ENCODE assay signal across 11 cellular contexts in genomic region chrX:15903186-15903681, GRCh38. TPM values are rescaled to one million over a fixed set of nuclear protein-coding genes. Genes with fewer than 3 reads are reported as not detected.
DNase-seq lines count a peak whose midpoint lies in the region; ATAC-seq and TF ChIP-seq lines count a peak whose summit lies in the region.
"Had no signal": no experiment of that assay in that cellular context is flagged by ENCODE, and none has a peak within 500 bp of the region (broad histone marks: within the 10 kb centered on the region; RNA-seq: fewer than 3 reads in every experiment).

No MANE protein-coding gene starts in this region.

- H3K36me3 ChIP-seq in SK-N-SH (replicated peaks in 1 of 2; ENCODE audit: control insufficient read depth in 1 of 2, insufficient read depth in 2 of 2, low read length in 1 of 2) (no peaks in the 10 kb centered on the region), neural progenitor cell (no peaks in the 10 kb centered on the region)
- no peaks in the 10 kb centered on the region for H3K36me3 ChIP-seq in CD4-positive, alpha-beta memory T cell (ENCODE audit: insufficient read depth, low read length)
- H3K36me3 ChIP-seq: pancreas had no signal

- H3K9me3 ChIP-seq in SK-N-SH, result no peaks in the 10 kb centered on the region
- no peaks in the 10 kb centered on the region for H3K9me3 ChIP-seq in CD4-positive, alpha-beta memory T cell (ENCODE audit: control insufficient read depth in 1 of 2, low read length in 2 of 2)
- no peaks in the 10 kb centered on the region for H3K9me3 ChIP-seq in neural progenitor cell (ENCODE audit: low read depth)
- H3K9me3 ChIP-seq: pancreas had no signal

- ATAC-seq in GM19351 (IDR thresholded peaks at IDR 0.05; ENCODE audit: unreplicated experiment), result peak; percentile 96
- peak; percentile 93 for ATAC-seq in HG03139 (IDR thresholded peaks at IDR 0.05; ENCODE audit: unreplicated experiment)

- H4K20me1 ChIP-seq in SK-N-SH (ENCODE audit: insufficient read depth) (no peaks in the 10 kb centered on the region), neural progenitor cell (ENCODE audit: low read depth) (no peaks in the 10 kb centered on the region)

- H3K36me3 Mint-ChIP-seq in mesothelial cell of epicardium (no peaks in the 10 kb centered on the region), neural progenitor cell (peaks cover 4% of the 10 kb centered on the region)
- peaks cover 0 to 7% of the 10 kb centered on the region in 2 donors for H3K36me3 Mint-ChIP-seq in CD4-positive, alpha-beta memory T cell

- no peak overlapping the region for H3K27ac ChIP-seq in SK-N-SH (ENCODE audit: low read depth in 2 of 2, low read length in 1 of 2)
- no peak overlapping the region for H3K27ac ChIP-seq in CD4-positive, alpha-beta memory T cell (ENCODE audit: low read depth, low read length)
- H3K27ac ChIP-seq in neural progenitor cell, result no peak overlapping the region
- H3K27ac ChIP-seq: pancreas, SK-N-MC had no signal

- POLR2A ChIA-PET in SK-N-SH (lab: Yijun Ruan, JAX), result no interaction called here
- POLR2A ChIA-PET in CD4-positive, alpha-beta memory T cell (lab: Charles Lee; ENCODE audit: partially characterized antibody), result no interaction called here

- peaks cover 0 to 3% of the 10 kb centered on the region in 2 experiments; a peak in 1 of 4 replicates for H3K4me1 ChIP-seq in SK-N-SH (ENCODE audit: control insufficient read depth in 1 of 2, insufficient read depth in 2 of 2, low read depth in 1 of 2, low read length in 1 of 2)
- no peaks in the 10 kb centered on the region for H3K4me1 ChIP-seq in CD4-positive, alpha-beta memory T cell (ENCODE audit: insufficient read depth, low read length)
- peaks cover 6% of the 10 kb centered on the region for H3K4me1 ChIP-seq in neural progenitor cell
- H3K4me1 ChIP-seq: pancreas had no signal

- H3K9ac ChIP-seq in SK-N-SH, result no peak overlapping the region
- no peak overlapping the region for H3K9ac ChIP-seq in neural progenitor cell

- H3K4me3 Mint-ChIP-seq in mesothelial cell of epicardium, result no peak overlapping the region
- H3K4me3 Mint-ChIP-seq in CD4-positive, alpha-beta memory T cell, result no peak overlapping the region
- no peak overlapping the region for H3K4me3 Mint-ChIP-seq in neural progenitor cell

- intact Hi-C loops in CD4-positive, alpha-beta memory T cell (cut with micrococcal nuclease), result no loop called here

- H3F3A ChIP-seq in SK-N-SH (replicated peaks; ENCODE audit: insufficient read depth) (no peaks in the 10 kb centered on the region), neural progenitor cell (ENCODE audit: low read depth) (peaks cover 7% of the 10 kb centered on the region)

- H3K4me2 ChIP-seq in SK-N-SH (no peak overlapping the region), neural progenitor cell (no peak overlapping the region)

- no peak overlapping the region for H3K4me3 ChIP-seq in SK-N-SH (ENCODE audit: low read depth in 2 of 2, low read length in 1 of 2)
- H3K4me3 ChIP-seq in CD4-positive, alpha-beta memory T cell (ENCODE audit: low read length in 2 of 2), result no peak overlapping the region
- H3K4me3 ChIP-seq in neural progenitor cell, result no peak overlapping the region
- H3K4me3 ChIP-seq: pancreas, SK-N-MC had no signal

- H2AFZ ChIP-seq in SK-N-SH (ENCODE audit: low read depth) (no peak overlapping the region), neural progenitor cell (replicated peaks) (no peak overlapping the region)

- H3K4me1 Mint-ChIP-seq in mesothelial cell of epicardium (no peaks in the 10 kb centered on the region), neural progenitor cell (peaks cover 21% of the 10 kb centered on the region)
- no peaks in the 10 kb centered on the region for H3K4me1 Mint-ChIP-seq in CD4-positive, alpha-beta memory T cell

- H3K27ac Mint-ChIP-seq in mesothelial cell of epicardium, result no peak overlapping the region
- H3K27ac Mint-ChIP-seq in CD4-positive, alpha-beta memory T cell, result no peak overlapping the region
- H3K27ac Mint-ChIP-seq in neural progenitor cell, result no peak overlapping the region

- H3K9me3 Mint-ChIP-seq in mesothelial cell of epicardium (peaks cover 20% of the 10 kb centered on the region), neural progenitor cell (peaks cover 25% of the 10 kb centered on the region)
- peaks cover 0 to 15% (median 8%) of the 10 kb centered on the region in 8 donors for H3K9me3 Mint-ChIP-seq in CD4-positive, alpha-beta memory T cell

- H3K79me2 ChIP-seq in SK-N-SH (ENCODE audit: insufficient read depth), result no peaks in the 10 kb centered on the region
- no peaks in the 10 kb centered on the region for H3K79me2 ChIP-seq in neural progenitor cell (ENCODE audit: low read depth)

- TF ChIP-seq RAD21 in SK-N-SH (IDR thresholded peaks at IDR 0.05; ENCODE audit: low read length), result no peak

- CTCF ChIA-PET in SK-N-SH (lab: Yijun Ruan, JAX), result interaction anchor here (1.0 kb wide), 1 partner anchor 9 kb away, joined by 3 read pairs; no protein-coding TSS in a partner anchor
- CTCF ChIA-PET in CD4-positive, alpha-beta memory T cell (lab: Charles Lee; ENCODE audit: partially characterized antibody), result no interaction called here

- WGBS in SK-N-SH (ENCODE audit: low lambda C conversion rate), result 38% methylated on average over 5 of the region's 5 CpGs

- H3K27me3 ChIP-seq in SK-N-SH (ENCODE audit: insufficient read depth) (no peaks in the 10 kb centered on the region; the same call in 1 of the 2 replicates), neural progenitor cell (no peaks in the 10 kb centered on the region)
- H3K27me3 ChIP-seq in CD4-positive, alpha-beta memory T cell (ENCODE audit: insufficient read depth, low read length), result no peaks in the 10 kb centered on the region
- H3K27me3 ChIP-seq: pancreas had no signal

- TF ChIP-seq CTCF in mesothelial cell of epicardium (IDR thresholded peaks at IDR 0.05; ENCODE audit: unreplicated experiment) (no peak), SK-N-SH (IDR thresholded peaks at IDR 0.05) (no peak), neural progenitor cell (IDR thresholded peaks at IDR 0.05) (no peak)

- peak; percentile 73 for DNase-seq in COLO668 (lab: John Stamatoyannopoulos, UW; ENCODE audit: unreplicated experiment)
- peak; percentile 48 for DNase-seq in SKM-1 (lab: John Stamatoyannopoulos, UW; ENCODE audit: unreplicated experiment)
- DNase-seq in mesothelial cell of epicardium (ENCODE audit: low spot score in 2 of 2, unreplicated experiment in 2 of 2), result no peak
- no peak for DNase-seq in SK-N-SH
- DNase-seq in CD4-positive, alpha-beta memory T cell, result no peak
- no peak for DNase-seq in neural progenitor cell (ENCODE audit: low spot score)
- DNase-seq: dermis blood vessel endothelial cell, pancreas had no signal

- H3K9me2 ChIP-seq in SK-N-SH, result no peaks in the 10 kb centered on the region

- no peaks in the 10 kb centered on the region for H3K27me3 Mint-ChIP-seq in mesothelial cell of epicardium (ENCODE audit: low read depth)
- H3K27me3 Mint-ChIP-seq in CD4-positive, alpha-beta memory T cell, result no peaks in the 10 kb centered on the region
- H3K27me3 Mint-ChIP-seq in neural progenitor cell (ENCODE audit: insufficient read depth, low read depth), result peaks cover 14% of the 10 kb centered on the region

- no peak for TF ChIP-seq EP300 in SK-N-SH (IDR thresholded peaks at IDR 0.05; ENCODE audit: borderline replicate concordance in 1 of 2, low read depth in 1 of 2, low read length in 1 of 2)

TF ChIP-seq in SK-N-SH, 30 proteins besides CTCF, POLR2A, EP300 and RAD21:
- TF ChIP-seq GATA2 (CRISPR knock-in tag; IDR thresholded peaks at IDR 0.05), result no peak
- TF ChIP-seq JUND (IDR thresholded peaks at IDR 0.05), result no peak
- TF ChIP-seq ELF1 (IDR thresholded peaks at IDR 0.05), result no peak
- TF ChIP-seq RXRA (IDR thresholded peaks at IDR 0.05; ENCODE audit: borderline replicate concordance, low read depth), result no peak
- TF ChIP-seq TEAD4 (IDR thresholded peaks at IDR 0.05; ENCODE audit: borderline replicate concordance, insufficient read depth), result no peak
- TF ChIP-seq TAF1 (IDR thresholded peaks at IDR 0.05; ENCODE audit: borderline replicate concordance, low read depth, low read length), result no peak

RNA-seq across cellular contexts. Expression of gene AP1S2, which starts 48.6 kb away (rescaled TPM):
- total RNA-seq in mesothelial cell of epicardium, result 34.9 to 45.7 TPM (median 35.6 TPM) in 3 replicates
- polyA plus RNA-seq in SK-N-SH (2012; rRNA removed), result 17.7 and 21.2 TPM in 2 replicates
- 33.6 and 47.0 TPM in 2 replicates for polyA plus RNA-seq in SK-N-SH (2012; cell fraction: cytosol; rRNA removed)
- polyA plus RNA-seq in SK-N-SH (2012; cell fraction: nucleus; rRNA removed), result 5.7 and 15.1 TPM in 2 replicates
- total RNA-seq in CD4-positive, alpha-beta memory T cell, result 10 to 100 TPM; 23.9 to 26.4 TPM
- 10 to 100 TPM; 64.2 to 83.9 TPM for polyA plus RNA-seq in CD4-positive, alpha-beta memory T cell
- total RNA-seq in neural progenitor cell (ENCODE audit: low replicate concordance), result 406 and 873 TPM in 2 replicates

Comparison
In these comparisons a context has a peak if more than half of its experiments do, and no peak if none do; other contexts are left out.
1. DNase-seq: peak in COLO668 (single experiment) and SKM-1 (single experiment); none in mesothelial cell of epicardium (0 of 2), SK-N-SH (single experiment), CD4-positive, alpha-beta memory T cell (0 of 5) and neural progenitor cell (single experiment).